In genomic region chr10:117801691-117802090, GRCh38 we compare ENCODE assay signal across 17 cellular contexts.
DNase-seq lines count a peak whose midpoint lies in the region; ATAC-seq, FAIRE-seq and TF ChIP-seq lines count a peak whose summit lies in the region.
"Had no signal": no experiment of that assay in that cellular context is flagged by ENCODE, and none has a peak within 500 bp of the region (broad histone marks: within the 10 kb centered on the region; RNA-seq: fewer than 3 reads in every experiment).

No MANE protein-coding gene starts in this region.

- CTCF ChIA-PET in HepG2 (lab: Yijun Ruan, JAX; ENCODE audit: low intra/inter-chr PET ratio, low total read pairs) = no interaction called here

- no peak overlapping the region for H3K9ac ChIP-seq in HepG2 (ENCODE audit: insufficient read depth, low read depth, low read length)
- H3K9ac ChIP-seq: BLaER1 treated with 17β-estradiol and CSF1 and Interleukin-3, amounts not matched to agents 10 nM and 100 nM; GM23248 had no signal

- TF ChIP-seq CTCF in HepG2 (CRISPR knock-in tag; IDR thresholded peaks at IDR 0.05) (no peak), right lobe of liver (IDR thresholded peaks at IDR 0.05) (no peak), foreskin keratinocyte (conservative IDR thresholded peaks at IDR 0.05) (no peak)

- no peak for ATAC-seq in HepG2
- no peak for ATAC-seq in right lobe of liver
- ATAC-seq in foreskin keratinocyte = peak; percentile 11
- ATAC-seq: CD8-positive, alpha-beta T cell had no signal

- no peaks in the 10 kb centered on the region for H3K9me3 ChIP-seq in HepG2 (ENCODE audit: low read length)
- H3K9me3 ChIP-seq in right lobe of liver = no peaks in the 10 kb centered on the region
- H3K9me3 ChIP-seq: BLaER1 treated with 17β-estradiol and CSF1 and Interleukin-3, amounts not matched to agents 10 nM and 100 nM; HAP-1 had no signal

- TF ChIP-seq EP300 in HepG2 (IDR thresholded peaks at IDR 0.05; ENCODE audit: low read depth in 2 of 2, low read length in 2 of 2) = no peak
- no peak for TF ChIP-seq EP300 in HepG2 (CRISPR knock-in tag; IDR thresholded peaks at IDR 0.05; ENCODE audit: borderline replicate concordance)

- TF ChIP-seq POLR2A in HepG2 (IDR thresholded peaks at IDR 0.05; ENCODE audit: insufficient read depth in 1 of 2, low read depth in 2 of 2, low read length in 2 of 2) = no peak
- TF ChIP-seq POLR2A in right lobe of liver (IDR thresholded peaks at IDR 0.05) = no peak

- no TSS peak for BruUV-seq in HepG2 (replicated peaks; lab: Mats Ljungman, UMichigan)

- FAIRE-seq in HepG2 (lab: Jason Lieb, UNC) = no peak
- FAIRE-seq: G401.6, GM12891 had no signal

- DNase-seq in HepG2 (ENCODE audit: low spot score) = no peak
- DNase-seq in right lobe of liver = no peak
- DNase-seq in HT1080 (ENCODE audit: low read depth) = peak; percentile 31
- no peak for DNase-seq in foreskin keratinocyte
- no peak for DNase-seq in iPS-NIHi7 (ENCODE audit: extremely low spot score)
- DNase-seq in DMS 273 treated with DMSO at 0.1 percent for 48 hours (lab: John Stamatoyannopoulos, UW) = no peak
- DNase-seq in NCI-H2196 treated with DMSO at 0.1 percent for 48 hours (lab: John Stamatoyannopoulos, UW; ENCODE audit: unreplicated experiment) = no peak
- DNase-seq: Calu3; CD8-positive, alpha-beta T cell; DMS53; DND-41; GM23248; IMR-90 had no signal

- H3K36me3 ChIP-seq in HepG2 (replicated peaks in 1 of 2; ENCODE audit: control insufficient read depth in 1 of 2, insufficient read depth in 2 of 2, low read length in 2 of 2) (no peaks in the 10 kb centered on the region), right lobe of liver (no peaks in the 10 kb centered on the region)
- H3K36me3 ChIP-seq: BLaER1 treated with 17β-estradiol and CSF1 and Interleukin-3, amounts not matched to agents 10 nM and 100 nM; HAP-1 had no signal

- H2AFZ ChIP-seq in HepG2 (ENCODE audit: low read length) = no peak overlapping the region
- H2AFZ ChIP-seq: GM23248 had no signal

- in situ Hi-C loops in HepG2 (cut with HindIII; ENCODE audit: extremely low pct_ligation_motif_present, low pct_unique_long_range_greater_than_20kb) = no loop called here

- WGBS in HepG2 (ENCODE audit: low lambda C conversion rate) = 15% methylated on average over 5 of the region's 7 CpGs
- WGBS in right lobe of liver (ENCODE audit: insufficient coverage, low coverage, low lambda C conversion rate, missing lambda C conversion rate) = 25% methylated on average over 6 of the region's 7 CpGs

- no peak for TF ChIP-seq RAD21 in HepG2 (CRISPR knock-in tag; IDR thresholded peaks at IDR 0.05)

- POLR2A ChIA-PET in HepG2 (lab: Yijun Ruan, JAX) = no interaction called here

- intact Hi-C loops in HepG2 (cut with micrococcal nuclease; ENCODE audit: unreplicated experiment) = no loop called here
- intact Hi-C loops in right lobe of liver (cut with DNase I) = no loop called here

- H3K79me2 ChIP-seq in HepG2 (ENCODE audit: insufficient read depth, low read length) = no peaks in the 10 kb centered on the region

- no peaks in the 10 kb centered on the region for H3K4me1 ChIP-seq in HepG2 (ENCODE audit: insufficient read depth, low read length)
- no peaks in the 10 kb centered on the region for H3K4me1 ChIP-seq in right lobe of liver
- H3K4me1 ChIP-seq in foreskin keratinocyte = no peaks in the 10 kb centered on the region
- H3K4me1 ChIP-seq: HAP-1 had no signal

- H4K20me1 ChIP-seq in HepG2 (ENCODE audit: insufficient read depth, low read length) = no peaks in the 10 kb centered on the region
- H4K20me1 ChIP-seq: BLaER1 treated with 17β-estradiol and CSF1 and Interleukin-3, amounts not matched to agents 10 nM and 100 nM had no signal

- peaks cover 0 to 14% of the 10 kb centered on the region in 2 experiments; a peak in 2 of 5 replicates for H3K27me3 ChIP-seq in HepG2 (ENCODE audit: control insufficient read depth in 1 of 2, insufficient read depth in 2 of 2, low read length in 2 of 2)
- H3K27me3 ChIP-seq in right lobe of liver = no peaks in the 10 kb centered on the region
- peaks cover 4% of the 10 kb centered on the region for H3K27me3 ChIP-seq in foreskin keratinocyte
- H3K27me3 ChIP-seq: BLaER1 treated with 17β-estradiol and CSF1 and Interleukin-3, amounts not matched to agents 10 nM and 100 nM had no signal

- no peak overlapping the region for H3K4me3 ChIP-seq in HepG2 (replicated peaks in 1 of 3; ENCODE audit: insufficient read depth in 1 of 3, low read depth in 2 of 3, low read length in 3 of 3)
- no peak overlapping the region for H3K4me3 ChIP-seq in right lobe of liver
- H3K4me3 ChIP-seq: BLaER1 treated with 17β-estradiol and CSF1 and Interleukin-3, amounts not matched to agents 10 nM and 100 nM; GM23248; HAP-1 had no signal

- no peak overlapping the region for H3K27ac ChIP-seq in HepG2 (ENCODE audit: extremely low read length, insufficient read depth, low read length)
- H3K27ac ChIP-seq in right lobe of liver = no peak overlapping the region
- no peak overlapping the region for H3K27ac ChIP-seq in foreskin keratinocyte
- H3K27ac ChIP-seq: BLaER1 treated with 17β-estradiol and CSF1 and Interleukin-3, amounts not matched to agents 10 nM and 100 nM; GM23248 had no signal

- no peak overlapping the region for H3K4me2 ChIP-seq in HepG2 (ENCODE audit: low read depth, low read length)
- H3K4me2 ChIP-seq: BLaER1 treated with 17β-estradiol and CSF1 and Interleukin-3, amounts not matched to agents 10 nM and 100 nM had no signal

TF ChIP-seq in HepG2, 621 proteins besides CTCF, POLR2A, EP300 and RAD21 (continues in another document):
- TF ChIP-seq ZNF703 (CRISPR knock-in tag; IDR thresholded peaks at IDR 0.05; ENCODE audit: borderline replicate concordance) = no peak
- no peak for TF ChIP-seq ZNF331 (CRISPR knock-in tag; IDR thresholded peaks at IDR 0.05)
- TF ChIP-seq ZNF652 (CRISPR knock-in tag; IDR thresholded peaks at IDR 0.05; ENCODE audit: borderline replicate concordance, low read depth) = peak; percentile 73; the same call in 1 of the 2 replicates
- TF ChIP-seq, protein P1, sequence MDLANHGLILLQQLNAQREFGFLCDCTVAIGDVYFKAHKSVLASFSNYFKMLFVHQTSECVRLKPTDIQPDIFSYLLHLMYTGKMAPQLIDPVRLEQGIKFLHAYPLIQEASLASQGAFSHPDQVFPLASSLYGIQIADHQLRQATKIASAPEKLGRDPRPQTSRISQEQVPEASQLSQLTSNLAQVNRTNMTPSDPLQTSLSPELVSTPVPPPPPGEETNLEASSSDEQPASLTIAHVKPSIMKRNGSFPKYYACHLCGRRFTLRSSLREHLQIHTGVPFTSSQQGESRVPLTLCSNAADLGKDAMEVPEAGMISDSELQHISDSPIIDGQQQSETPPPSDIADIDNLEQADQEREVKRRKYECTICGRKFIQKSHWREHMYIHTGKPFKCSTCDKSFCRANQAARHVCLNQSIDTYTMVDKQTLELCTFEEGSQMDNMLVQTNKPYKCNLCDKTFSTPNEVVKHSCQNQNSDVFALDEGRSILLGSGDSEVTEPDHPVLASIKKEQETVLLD (CRISPR knock-in tag; IDR thresholded peaks at IDR 0.05; ENCODE audit: low read depth) = no peak
- TF ChIP-seq, protein P2, sequence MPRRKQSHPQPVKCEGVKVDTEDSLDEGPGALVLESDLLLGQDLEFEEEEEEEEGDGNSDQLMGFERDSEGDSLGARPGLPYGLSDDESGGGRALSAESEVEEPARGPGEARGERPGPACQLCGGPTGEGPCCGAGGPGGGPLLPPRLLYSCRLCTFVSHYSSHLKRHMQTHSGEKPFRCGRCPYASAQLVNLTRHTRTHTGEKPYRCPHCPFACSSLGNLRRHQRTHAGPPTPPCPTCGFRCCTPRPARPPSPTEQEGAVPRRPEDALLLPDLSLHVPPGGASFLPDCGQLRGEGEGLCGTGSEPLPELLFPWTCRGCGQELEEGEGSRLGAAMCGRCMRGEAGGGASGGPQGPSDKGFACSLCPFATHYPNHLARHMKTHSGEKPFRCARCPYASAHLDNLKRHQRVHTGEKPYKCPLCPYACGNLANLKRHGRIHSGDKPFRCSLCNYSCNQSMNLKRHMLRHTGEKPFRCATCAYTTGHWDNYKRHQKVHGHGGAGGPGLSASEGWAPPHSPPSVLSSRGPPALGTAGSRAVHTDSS (CRISPR knock-in tag; conservative IDR thresholded peaks at IDR 0.05) = no peak
